8 cellular contexts compared by ENCODE assay signal in the genomic region with DNA sequence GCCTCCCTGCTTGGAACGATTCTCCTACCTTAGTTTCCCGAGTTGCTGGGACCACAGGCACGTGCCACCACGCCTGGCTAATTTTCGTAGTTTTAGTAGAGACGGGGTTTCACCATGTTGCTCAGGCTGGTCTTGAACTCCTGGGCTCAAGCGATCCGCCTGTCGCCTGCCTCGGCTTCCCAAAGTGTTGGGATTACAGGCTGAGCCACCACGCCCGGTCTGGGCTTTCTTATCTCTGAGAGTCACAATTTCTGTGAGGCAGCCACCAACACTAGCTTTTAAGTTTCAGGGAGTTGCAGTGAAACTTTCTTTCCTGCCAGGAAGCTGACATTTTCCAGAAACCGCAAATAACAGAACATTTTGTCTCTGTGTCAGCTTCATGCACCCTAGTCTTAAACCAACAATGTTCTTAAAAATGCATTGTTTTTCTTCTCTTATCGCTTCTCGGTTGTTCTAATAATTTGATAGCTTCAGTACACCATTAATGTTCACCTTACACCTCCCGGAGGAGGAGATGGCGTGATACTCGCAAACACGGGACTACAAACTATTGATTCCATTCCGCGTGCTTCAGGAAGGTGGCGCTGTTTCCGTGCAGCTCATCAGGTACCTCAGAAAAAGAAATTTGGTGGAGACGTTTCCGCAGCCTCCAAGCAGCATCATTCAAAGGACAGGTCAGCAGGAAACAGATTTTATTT. TPM values are rescaled to one million over a fixed set of nuclear protein-coding genes. Genes with fewer than 3 reads are reported as not detected.
DNase-seq lines count a peak whose midpoint lies in the region; TF ChIP-seq lines count a peak whose summit lies in the region.

No MANE protein-coding gene starts in this region.

- H3K9me3 Mint-ChIP-seq in activated naive CD8-positive, alpha-beta T cell treated with anti-CD3 and anti-CD28 coated beads for 36 hours: no peaks in the 10 kb centered on the region

- no peaks in the 10 kb centered on the region for H3K9me2 ChIP-seq in Loucy (replicated peaks; ENCODE audit: low read depth, low read length)
- H3K9me2 ChIP-seq in SU-DHL-6 (replicated peaks; ENCODE audit: insufficient read depth, low read length): no peaks in the 10 kb centered on the region

- peak overlapping the region; percentile 7 for H3K4me3 Mint-ChIP-seq in activated naive CD8-positive, alpha-beta T cell treated with anti-CD3 and anti-CD28 coated beads for 36 hours

- H3K36me3 ChIP-seq in Loucy (ENCODE audit: insufficient read depth, low read length) (no peaks in the 10 kb centered on the region), SU-DHL-6 (ENCODE audit: low read length) (no peaks in the 10 kb centered on the region), vagina (no peaks in the 10 kb centered on the region)

- H3K4me3 ChIP-seq in Loucy (ENCODE audit: low read length, poor library complexity, severe bottlenecking) (peak overlapping the region; percentile 42), SU-DHL-6 (ENCODE audit: insufficient read depth, low read length, poor library complexity, severe bottlenecking) (no peak overlapping the region), vagina (no peak overlapping the region)

- TF ChIP-seq CTCF in Loucy (conservative IDR thresholded peaks at IDR 0.05; ENCODE audit: low read length) (peak; percentile 94), SU-DHL-6 (IDR thresholded peaks at IDR 0.05; ENCODE audit: insufficient read depth, low read length, poor library complexity, severe bottlenecking) (peak; percentile 90), vagina (IDR thresholded peaks at IDR 0.05) (peak; percentile 48 to 82 (median 72))

- H3F3A ChIP-seq in Loucy (ENCODE audit: low read depth) (no peaks in the 10 kb centered on the region), SU-DHL-6 (ENCODE audit: insufficient read depth) (no peaks in the 10 kb centered on the region)

- no peaks in the 10 kb centered on the region for H4K20me1 ChIP-seq in Loucy (ENCODE audit: insufficient read depth, low read length, poor library complexity, severe bottlenecking)
- no peaks in the 10 kb centered on the region for H4K20me1 ChIP-seq in SU-DHL-6 (ENCODE audit: low read depth, low read length)

- H3K27ac Mint-ChIP-seq in activated naive CD8-positive, alpha-beta T cell treated with anti-CD3 and anti-CD28 coated beads for 36 hours: no peak overlapping the region

- no peaks in the 10 kb centered on the region for H3K9me3 ChIP-seq in Loucy (ENCODE audit: insufficient read depth, low read depth, low read length)
- no peaks in the 10 kb centered on the region for H3K9me3 ChIP-seq in SU-DHL-6 (ENCODE audit: insufficient read depth, low read length)
- no peaks in the 10 kb centered on the region for H3K9me3 ChIP-seq in vagina

- intact Hi-C loops in cardiac septum (cut with DNase I): loop anchor here (5.0 kb wide), 1 partner anchor 77 kb away; a partner anchor contains a TSS
- intact Hi-C loops in vagina (cut with DNase I): no loop called here

- H2AFZ ChIP-seq in Loucy (ENCODE audit: low read length) (peak overlapping the region; percentile 98), SU-DHL-6 (ENCODE audit: low read depth, low read length, severe bottlenecking) (no peak overlapping the region)

- no peaks in the 10 kb centered on the region for H3K36me3 Mint-ChIP-seq in activated naive CD8-positive, alpha-beta T cell treated with anti-CD3 and anti-CD28 coated beads for 36 hours

- TF ChIP-seq POLR2A in vagina (IDR thresholded peaks at IDR 0.05): no peak

- DNase-seq in NCI-H2029 (lab: John Stamatoyannopoulos, UW) (peak; percentile 31), NCI-H2029 treated with DMSO at 0.1 percent for 48 hours (lab: John Stamatoyannopoulos, UW) (no peak), cardiac septum (ENCODE audit: low spot score) (peak; percentile 90), putamen (ENCODE audit: low spot score) (peak; percentile 71), vagina (ENCODE audit: extremely low spot score in 2 of 2) (no peak)
- DNase-seq in activated naive CD8-positive, alpha-beta T cell treated with anti-CD3 and anti-CD28 coated beads for 36 hours: peak; percentile 64

- no peak overlapping the region for H3K9ac ChIP-seq in Loucy (ENCODE audit: low read depth, low read length, poor library complexity, severe bottlenecking)
- no peak overlapping the region for H3K9ac ChIP-seq in SU-DHL-6 (ENCODE audit: low read length)

- H3K27ac ChIP-seq in SU-DHL-6 (ENCODE audit: low read depth, low read length): no peak overlapping the region
- no peak overlapping the region for H3K27ac ChIP-seq in vagina

- H3K4me1 ChIP-seq in Loucy (ENCODE audit: insufficient read depth, low read length, poor library complexity, severe bottlenecking): peaks cover 7% of the 10 kb centered on the region
- H3K4me1 ChIP-seq in vagina: no peaks in the 10 kb centered on the region

- H3K4me1 Mint-ChIP-seq in activated naive CD8-positive, alpha-beta T cell treated with anti-CD3 and anti-CD28 coated beads for 36 hours: peaks cover 5% of the 10 kb centered on the region

- H3K79me2 ChIP-seq in Loucy (ENCODE audit: insufficient read depth, low read length) (no peaks in the 10 kb centered on the region), SU-DHL-6 (ENCODE audit: insufficient read depth, low read length) (no peaks in the 10 kb centered on the region)

- peaks cover 4% of the 10 kb centered on the region for H3K27me3 Mint-ChIP-seq in activated naive CD8-positive, alpha-beta T cell treated with anti-CD3 and anti-CD28 coated beads for 36 hours

- H3K27me3 ChIP-seq in Loucy (ENCODE audit: insufficient read depth, low read length, poor library complexity, severe bottlenecking) (no peaks in the 10 kb centered on the region), SU-DHL-6 (ENCODE audit: low read length) (no peaks in the 10 kb centered on the region; the same call in 1 of the 2 replicates), vagina (no peaks in the 10 kb centered on the region)

- H3K4me2 ChIP-seq in Loucy (ENCODE audit: low read depth, low read length, poor library complexity, severe bottlenecking): peak overlapping the region; percentile 68
- H3K4me2 ChIP-seq in SU-DHL-6 (ENCODE audit: low read depth, low read length, poor library complexity, severe bottlenecking): no peak overlapping the region

RNA-seq across cellular contexts. Expression of a gene that starts 7.4 kb away (rescaled TPM):
- 10 to 100 TPM; 19.2 to 20.3 TPM for total RNA-seq in activated naive CD8-positive, alpha-beta T cell treated with anti-CD3 and anti-CD28 coated beads for 36 hours
- 37.4 TPM for total RNA-seq in cardiac septum
- 31.7 TPM for total RNA-seq in vagina

Comparison
In these comparisons a context has a peak if more than half of its experiments do, and no peak if none do; other contexts are left out.
1. DNase-seq: peak in NCI-H2029 (single experiment), activated naive CD8-positive, alpha-beta T cell treated with anti-CD3 and anti-CD28 coated beads for 36 hours (single experiment), cardiac septum (single experiment) and putamen (single experiment); none in NCI-H2029 treated with DMSO at 0.1 percent for 48 hours (single experiment) and vagina (0 of 2).
2. Peak in every context shown above with its lines, with median percentiles within 50 percentile points of each other: CTCF ChIP-seq.